Comparison of ENCODE assay signal across 15 cellular contexts in the genomic region with DNA sequence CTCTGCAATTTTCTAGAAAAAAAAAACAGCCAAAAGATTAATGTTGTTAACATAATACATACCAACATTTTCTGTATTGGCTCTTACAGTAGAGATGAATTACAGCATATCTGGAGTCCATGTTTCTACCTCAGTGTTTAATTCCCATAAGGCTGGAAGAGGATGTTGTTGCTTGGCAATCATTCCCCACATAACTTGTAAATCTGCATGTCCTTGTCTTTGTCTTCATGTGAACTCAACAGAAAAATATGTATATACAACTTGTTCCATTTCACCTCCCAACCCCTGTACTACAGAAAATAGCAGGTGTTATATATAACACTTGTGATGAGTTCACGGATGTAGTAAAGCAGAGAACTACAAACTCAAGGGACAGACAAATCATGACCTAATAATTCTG.
DNase-seq lines count a peak whose midpoint lies in the region; ATAC-seq and TF ChIP-seq lines count a peak whose summit lies in the region.
"Had no signal": no experiment of that assay in that cellular context is flagged by ENCODE, and none has a peak within 500 bp of the region (broad histone marks: within the 10 kb centered on the region; RNA-seq: fewer than 3 reads in every experiment).

No MANE protein-coding gene starts in this region.

- H3K4me1 Mint-ChIP-seq in type B pancreatic cell (ENCODE audit: unreplicated experiment) = peaks cover 4% of the 10 kb centered on the region
- H3K4me1 Mint-ChIP-seq in HFFc6 (ENCODE audit: low read depth) = peaks cover 15% of the 10 kb centered on the region
- H3K4me1 Mint-ChIP-seq: CD8-positive, alpha-beta memory T cell had no signal

- H3K9me3 Mint-ChIP-seq in type B pancreatic cell (peaks cover 10% of the 10 kb centered on the region), HFFc6 (peaks cover 9% of the 10 kb centered on the region)

- no peak overlapping the region for H3K27ac ChIP-seq in foreskin keratinocyte
- no peak overlapping the region for H3K27ac ChIP-seq in esophagus muscularis mucosa (replicated peaks in 1 of 4)
- H3K27ac ChIP-seq: BLaER1 treated with 17β-estradiol and CSF1 and Interleukin-3, amounts not matched to agents 10 nM and 100 nM had no signal

- peaks cover 4% of the 10 kb centered on the region for H3K36me3 Mint-ChIP-seq in type B pancreatic cell
- H3K36me3 Mint-ChIP-seq in HFFc6 (ENCODE audit: low read depth) = peaks cover 10% of the 10 kb centered on the region
- H3K36me3 Mint-ChIP-seq: CD8-positive, alpha-beta memory T cell had no signal

- TF ChIP-seq EP300 in esophagus muscularis mucosa (IDR thresholded peaks at IDR 0.05) = no peak

- H3K9me3 ChIP-seq in esophagus muscularis mucosa = peaks cover 0 to 7% (median 0%) of the 10 kb centered on the region in 4 donors

- no peaks in the 10 kb centered on the region for H3K36me3 ChIP-seq in esophagus muscularis mucosa
- H3K36me3 ChIP-seq: BLaER1 treated with 17β-estradiol and CSF1 and Interleukin-3, amounts not matched to agents 10 nM and 100 nM had no signal

- WGBS in esophagus muscularis mucosa = 55% methylated on average over 1 of the region's 1 CpG

- peak overlapping the region; percentile 11 for H3K27ac Mint-ChIP-seq in type B pancreatic cell
- no peak overlapping the region for H3K27ac Mint-ChIP-seq in HFFc6
- H3K27ac Mint-ChIP-seq: CD8-positive, alpha-beta memory T cell had no signal

- H3K27me3 ChIP-seq in foreskin keratinocyte (no peaks in the 10 kb centered on the region), esophagus muscularis mucosa (no peaks in the 10 kb centered on the region)
- H3K27me3 ChIP-seq: BLaER1 treated with 17β-estradiol and CSF1 and Interleukin-3, amounts not matched to agents 10 nM and 100 nM had no signal

- ATAC-seq in foreskin keratinocyte (peak; percentile 12), GM19397 (IDR thresholded peaks at IDR 0.05; ENCODE audit: unreplicated experiment) (no peak)
- ATAC-seq: SK-N-SH treated with all-trans-retinoic acid at 6 μM for 48 hours had no signal

- H3K4me3 Mint-ChIP-seq in type B pancreatic cell = no peak overlapping the region
- H3K4me3 Mint-ChIP-seq in HFFc6 = no peak overlapping the region
- H3K4me3 Mint-ChIP-seq: CD8-positive, alpha-beta memory T cell had no signal

- intact Hi-C loops in esophagus muscularis mucosa (cut with DNase I) = no loop called here

- no peaks in the 10 kb centered on the region for H3K27me3 Mint-ChIP-seq in type B pancreatic cell
- no peaks in the 10 kb centered on the region for H3K27me3 Mint-ChIP-seq in HFFc6 (ENCODE audit: insufficient read depth)
- H3K27me3 Mint-ChIP-seq: CD8-positive, alpha-beta memory T cell had no signal

- no peak overlapping the region for H3K4me3 ChIP-seq in cardiac fibroblast (replicated peaks in 1 of 2; ENCODE audit: low read depth in 2 of 2, low read length in 2 of 2)
- no peak overlapping the region for H3K4me3 ChIP-seq in esophagus muscularis mucosa
- H3K4me3 ChIP-seq: BLaER1 treated with 17β-estradiol and CSF1 and Interleukin-3, amounts not matched to agents 10 nM and 100 nM had no signal

- no peak for TF ChIP-seq CTCF in cardiac fibroblast (IDR thresholded peaks at IDR 0.05; ENCODE audit: low read depth, low read length)
- TF ChIP-seq CTCF in foreskin keratinocyte (conservative IDR thresholded peaks at IDR 0.05) = no peak
- no peak for TF ChIP-seq CTCF in type B pancreatic cell (conservative IDR thresholded peaks at IDR 0.05)
- TF ChIP-seq CTCF in esophagus muscularis mucosa (IDR thresholded peaks at IDR 0.05) = no peak
- TF ChIP-seq CTCF in HFFc6 (IDR thresholded peaks at IDR 0.05) = no peak

- peaks cover 13% of the 10 kb centered on the region for H3K4me1 ChIP-seq in foreskin keratinocyte
- H3K4me1 ChIP-seq in esophagus muscularis mucosa = no peaks in the 10 kb centered on the region
- H3K4me1 ChIP-seq: BLaER1 treated with 17β-estradiol and CSF1 and Interleukin-3, amounts not matched to agents 10 nM and 100 nM had no signal

- DNase-seq in M059J (ENCODE audit: low read depth) (peak; percentile 4), cardiac fibroblast (ENCODE audit: low read depth in 2 of 2) (peak; percentile 14 to 58), foreskin keratinocyte (peak; percentile 64 to 83), type B pancreatic cell (ENCODE audit: extremely low spot score, unreplicated experiment) (no peak), esophagus muscularis mucosa (ENCODE audit: extremely low spot score) (no peak), HFFc6 (no peak)
- DNase-seq: CD8-positive, alpha-beta memory T cell; DMS53; NCI-H1105; NCI-H510A; NCI-H774; SIG-M5 had no signal

- TF ChIP-seq POLR2A in esophagus muscularis mucosa (IDR thresholded peaks at IDR 0.05; ENCODE audit: low read depth) = no peak

Comparison
In these comparisons a context has a peak if more than half of its experiments do, and no peak if none do; other contexts are left out.
1. DNase-seq: peak in M059J (single experiment), cardiac fibroblast (2 of 2) and foreskin keratinocyte (2 of 2); none in type B pancreatic cell (single experiment), esophagus muscularis mucosa (single experiment) and HFFc6 (single experiment).